In genomic region chr3:136250226-136250861, GRCh38 we compare ENCODE assay signal across 8 cellular contexts. TPM values are rescaled to one million over a fixed set of nuclear protein-coding genes. Genes with fewer than 3 reads are reported as not detected.
DNase-seq lines count a peak whose midpoint lies in the region; ATAC-seq and TF ChIP-seq lines count a peak whose summit lies in the region.

PCCB (plus strand) TSS chr3:136250340; CDS start chr3:136250376, 36 bp downstream.

- H3K36me3 ChIP-seq in left ventricle myocardium inferior (peaks cover 5% of the 10 kb centered on the region), prostate gland (no peaks in the 10 kb centered on the region), urinary bladder (ENCODE audit: insufficient read depth) (no peaks in the 10 kb centered on the region)

- H3K4me1 ChIP-seq in left ventricle myocardium inferior (peaks cover 28% of the 10 kb centered on the region), prostate gland (replicated peaks) (peaks cover 4% of the 10 kb centered on the region), urinary bladder (ENCODE audit: insufficient read depth) (no peaks in the 10 kb centered on the region)

- H3K4me3 ChIP-seq in left ventricle myocardium inferior (peak within 1 kb of the TSS; percentile 84), prostate gland (peak within 1 kb of the TSS; percentile 52 to 79), urinary bladder (ENCODE audit: low read depth, low read length) (peak within 1 kb of the TSS; percentile 64)

- TF ChIP-seq CTCF in GM13977 (IDR thresholded peaks at IDR 0.05; ENCODE audit: extremely low read depth, insufficient read depth, missing control alignments) (peak; percentile 82), left ventricle myocardium inferior (IDR thresholded peaks at IDR 0.05; ENCODE audit: borderline replicate concordance) (peak; percentile 87), prostate gland (IDR thresholded peaks at IDR 0.05) (peak; percentile 74 to 96 (median 89))

- in situ Hi-C loops in GM13977 (cut with MboI; ENCODE audit: low pct_unique_long_range_greater_than_20kb, low sequenced_read_pairs, unreplicated experiment): no loop called here

- under 1% methylated on average over 57 of the region's 58 CpGs for WGBS in prostate gland
- under 1% methylated on average over 58 of the region's 58 CpGs for WGBS in urinary bladder

- H3K9me3 ChIP-seq in left ventricle myocardium inferior (replicated peaks): no peaks in the 10 kb centered on the region
- H3K9me3 ChIP-seq in prostate gland: no peaks in the 10 kb centered on the region

- H3K27ac ChIP-seq in left ventricle myocardium inferior (replicated peaks) (peak within 1 kb of the TSS; percentile 98), prostate gland (peak within 1 kb of the TSS; percentile 85 to 90), urinary bladder (ENCODE audit: low read depth) (peak within 1 kb of the TSS; percentile 89)

- peak; percentile 31 for TF ChIP-seq POLR2A in prostate gland (IDR thresholded peaks at IDR 0.05)

- H3K27me3 ChIP-seq in left ventricle myocardium inferior (ENCODE audit: low read depth): no peaks in the 10 kb centered on the region
- no peaks in the 10 kb centered on the region for H3K27me3 ChIP-seq in prostate gland (replicated peaks; ENCODE audit: insufficient read depth)

- DNase-seq in GM13977 (ENCODE audit: low spot score): peak; percentile 91
- DNase-seq in NCI-H146 treated with DMSO at 0.1 percent for 48 hours (lab: John Stamatoyannopoulos, UW; ENCODE audit: unreplicated experiment): peak; percentile 99
- peak; percentile 85 for DNase-seq in amniotic stem cell (lab: John Stamatoyannopoulos, UW)
- peak; percentile 94 for DNase-seq in left ventricle myocardium inferior
- DNase-seq in prostate gland (ENCODE audit: low spot score): peak; percentile 94

- intact Hi-C loops in T-helper 1 cell treated with Interleukin-12 subunit alpha and Interleukin-12 subunit beta and Interleukin-4 antibody, amounts not matched to agents 30 ng/mL and 1 ng/mL, for 36 hours (cut with micrococcal nuclease): loop anchor here (1.0 to 10.0 kb wide), 12 partner anchors 54 to 1763 kb away; partner anchors contain the start of genes ANAPC13, CEP63, MSL2 and NCK1
- intact Hi-C loops in left ventricle myocardium inferior (cut with micrococcal nuclease): no loop called here
- intact Hi-C loops in prostate gland (cut with DNase I): loop anchor here (2.0 to 5.0 kb wide), 3 partner anchors 53 to 502 kb away; partner anchors contain the start of genes MSL2 and STAG1

- ATAC-seq in HG02884 (IDR thresholded peaks at IDR 0.05; ENCODE audit: unreplicated experiment): peak; percentile 97

RNA-seq across cellular contexts. Expression of gene PCCB, which starts in this region (rescaled TPM):
- total RNA-seq in T-helper 1 cell treated with Interleukin-12 subunit alpha and Interleukin-12 subunit beta and Interleukin-4 antibody, amounts not matched to agents 30 ng/mL and 1 ng/mL, for 36 hours: 21.4 and 26.1 TPM in 2 replicates
- total RNA-seq in left ventricle myocardium inferior: 106 TPM
- total RNA-seq in prostate gland: 10 to 100 TPM; 60.9 to 70.3 TPM
- 29.7 TPM for total RNA-seq in urinary bladder
- 31.2 TPM for polyA plus RNA-seq in urinary bladder

Comparison
In these comparisons a context has a peak if more than half of its experiments do, and no peak if none do; other contexts are left out.
1. Peak in every context shown above with its lines: DNase-seq, ATAC-seq, H3K4me3 ChIP-seq and H3K27ac ChIP-seq.